ENCODE assay signal across 20 cellular contexts in genomic region chr5:30600892-30601291, GRCh38.
DNase-seq lines count a peak whose midpoint lies in the region; ATAC-seq and TF ChIP-seq lines count a peak whose summit lies in the region.
"Had no signal": no experiment of that assay in that cellular context is flagged by ENCODE, and none has a peak within 500 bp of the region (broad histone marks: within the 10 kb centered on the region; RNA-seq: fewer than 3 reads in every experiment).

No MANE protein-coding gene starts in this region.

- peaks cover 17% of the 10 kb centered on the region for H3K9me3 Mint-ChIP-seq in progenitor cell of endocrine pancreas (ENCODE audit: low read depth)
- peaks cover 10% of the 10 kb centered on the region for H3K9me3 Mint-ChIP-seq in Caco-2 (ENCODE audit: unreplicated experiment)

- no peak overlapping the region for H2AFZ ChIP-seq in Karpas-422 (ENCODE audit: low read length)

- H3K79me2 ChIP-seq in Karpas-422 (ENCODE audit: low read length) = no peaks in the 10 kb centered on the region

- TF ChIP-seq CTCF in progenitor cell of endocrine pancreas (IDR thresholded peaks at IDR 0.05; ENCODE audit: unreplicated experiment) (no peak), Caco-2 (IDR thresholded peaks at IDR 0.05; ENCODE audit: insufficient read depth in 1 of 2, low read depth in 1 of 2, low read length in 1 of 2, severe bottlenecking in 1 of 2, unreplicated experiment in 1 of 2) (no peak), ascending aorta (IDR thresholded peaks at IDR 0.05) (no peak)

- H3K4me2 ChIP-seq in Karpas-422 (ENCODE audit: low read depth, low read length, poor library complexity, severe bottlenecking) = no peak overlapping the region
- H3K4me2 ChIP-seq: BLaER1 had no signal

- DNase-seq in NCI-H510A treated with DMSO at 0.1 percent for 48 hours (lab: John Stamatoyannopoulos, UW) (peak; percentile 75), NCI-H510A (lab: John Stamatoyannopoulos, UW) (no peak), NCI-H69 (lab: John Stamatoyannopoulos, UW) (peak; percentile 96), left colon (no peak), progenitor cell of endocrine pancreas (ENCODE audit: low spot score, unreplicated experiment) (no peak), Caco-2 (no peak), ascending aorta (ENCODE audit: low spot score in 2 of 2) (no peak), Karpas-422 (no peak)
- DNase-seq: ACHN; CD4-positive, alpha-beta memory T cell; Kasumi-1; MG63; NCI-H1436; NCI-H2029; NCI-H2171; NCI-H345; NCI-H526 treated with DMSO at 0.1 percent for 48 hours; Peyer's patch had no signal

- H3K9me2 ChIP-seq in Karpas-422 (replicated peaks; ENCODE audit: insufficient read depth, low read length) = no peaks in the 10 kb centered on the region

- peaks cover 25% of the 10 kb centered on the region for H3K4me1 Mint-ChIP-seq in progenitor cell of endocrine pancreas (ENCODE audit: low read depth)
- no peaks in the 10 kb centered on the region for H3K4me1 Mint-ChIP-seq in Caco-2 (ENCODE audit: low read depth, unreplicated experiment)
- H3K4me1 Mint-ChIP-seq: CD4-positive, alpha-beta memory T cell had no signal

- H3K36me3 Mint-ChIP-seq in progenitor cell of endocrine pancreas (ENCODE audit: insufficient read depth) = peaks cover 9% of the 10 kb centered on the region
- no peaks in the 10 kb centered on the region for H3K36me3 Mint-ChIP-seq in Caco-2 (ENCODE audit: insufficient read depth, unreplicated experiment)
- H3K36me3 Mint-ChIP-seq: CD4-positive, alpha-beta memory T cell had no signal

- POLR2A ChIA-PET in Caco-2 (lab: Charles Lee) = no interaction called here

- peak; percentile 15 for ATAC-seq in left colon

- intact Hi-C loops in left colon (cut with DNase I, micrococcal nuclease) (no loop called here), Caco-2 (cut with micrococcal nuclease; ENCODE audit: unreplicated experiment) (no loop called here), ascending aorta (cut with DNase I) (no loop called here)

- H3K27ac ChIP-seq in ascending aorta (no peak overlapping the region), Karpas-422 (ENCODE audit: low read length) (no peak overlapping the region)
- H3K27ac ChIP-seq: BLaER1, Peyer's patch, SJSA1 had no signal

- no peak overlapping the region for H3K9ac ChIP-seq in Karpas-422 (ENCODE audit: low read length)
- H3K9ac ChIP-seq: BLaER1 had no signal

- no peak overlapping the region for H3K4me3 Mint-ChIP-seq in progenitor cell of endocrine pancreas (ENCODE audit: low read depth)
- H3K4me3 Mint-ChIP-seq in Caco-2 (ENCODE audit: unreplicated experiment) = no peak overlapping the region
- H3K4me3 Mint-ChIP-seq: CD4-positive, alpha-beta memory T cell had no signal

- H3K4me1 ChIP-seq in Caco-2 = peaks cover 4% of the 10 kb centered on the region
- H3K4me1 ChIP-seq in ascending aorta = no peaks in the 10 kb centered on the region
- H3K4me1 ChIP-seq in Karpas-422 (ENCODE audit: low read length) = no peaks in the 10 kb centered on the region
- H3K4me1 ChIP-seq: BLaER1, Peyer's patch, SJSA1 had no signal

- H3K9me3 ChIP-seq in Caco-2 (no peaks in the 10 kb centered on the region), ascending aorta (no peaks in the 10 kb centered on the region), Karpas-422 (ENCODE audit: low read length) (peaks cover 16% of the 10 kb centered on the region; the same call in 1 of the 2 replicates)
- H3K9me3 ChIP-seq: Peyer's patch, SJSA1 had no signal

- H3K27ac Mint-ChIP-seq in progenitor cell of endocrine pancreas (peak overlapping the region; percentile 12), Caco-2 (ENCODE audit: unreplicated experiment) (no peak overlapping the region)
- H3K27ac Mint-ChIP-seq: CD4-positive, alpha-beta memory T cell had no signal

- H3K27me3 ChIP-seq in Caco-2 (replicated peaks; ENCODE audit: control insufficient read depth, insufficient read depth, low read length) (no peaks in the 10 kb centered on the region), ascending aorta (no peaks in the 10 kb centered on the region), Karpas-422 (ENCODE audit: low read length) (no peaks in the 10 kb centered on the region)
- H3K27me3 ChIP-seq: BLaER1, MG63, Peyer's patch, SJSA1 had no signal

- no TSS peak for BruUV-seq in Caco-2 (replicated peaks; lab: Mats Ljungman, UMichigan)

- no peaks in the 10 kb centered on the region for H4K20me1 ChIP-seq in Karpas-422 (ENCODE audit: insufficient read depth, low read depth, low read length)
- H4K20me1 ChIP-seq: BLaER1 had no signal

- H3K4me3 ChIP-seq in Caco-2 (ENCODE audit: low read depth, low read length) = no peak overlapping the region
- H3K4me3 ChIP-seq in ascending aorta = no peak overlapping the region
- no peak overlapping the region for H3K4me3 ChIP-seq in Karpas-422 (ENCODE audit: low read length)
- H3K4me3 ChIP-seq: BLaER1, MG63, Peyer's patch, SJSA1 had no signal

- no peaks in the 10 kb centered on the region for H3K36me3 ChIP-seq in Caco-2 (ENCODE audit: control insufficient read depth, insufficient read depth, low read length)
- H3K36me3 ChIP-seq in ascending aorta = no peaks in the 10 kb centered on the region
- no peaks in the 10 kb centered on the region for H3K36me3 ChIP-seq in Karpas-422 (ENCODE audit: insufficient read depth, low read length)
- H3K36me3 ChIP-seq: BLaER1, MG63, Peyer's patch, SJSA1 had no signal

- CTCF ChIA-PET in Caco-2 (lab: Charles Lee) = no interaction called here

- H3K27me3 Mint-ChIP-seq in progenitor cell of endocrine pancreas (no peaks in the 10 kb centered on the region), Caco-2 (ENCODE audit: insufficient read depth, unreplicated experiment) (no peaks in the 10 kb centered on the region)
- H3K27me3 Mint-ChIP-seq: CD4-positive, alpha-beta memory T cell had no signal

Comparison
In these comparisons a context has a peak if more than half of its experiments do, and no peak if none do; other contexts are left out.
1. DNase-seq: peak in NCI-H510A treated with DMSO at 0.1 percent for 48 hours (single experiment) and NCI-H69 (single experiment); none in NCI-H510A (single experiment), left colon (0 of 2), progenitor cell of endocrine pancreas (single experiment), Caco-2 (0 of 2), ascending aorta (0 of 2) and Karpas-422 (single experiment).